30 cellular contexts compared by ENCODE assay signal in genomic region chrX:15576019-15576418, GRCh38. TPM values are rescaled to one million over a fixed set of nuclear protein-coding genes. Genes with fewer than 3 reads are reported as not detected.
DNase-seq lines count a peak whose midpoint lies in the region; ATAC-seq and TF ChIP-seq lines count a peak whose summit lies in the region.
"Had no signal": no experiment of that assay in that cellular context is flagged by ENCODE, and none has a peak within 500 bp of the region (broad histone marks: within the 10 kb centered on the region; RNA-seq: fewer than 3 reads in every experiment).

No MANE protein-coding gene starts in this region.

- H3K27ac ChIP-seq in ACC112 (ENCODE audit: low read depth, low read length) (no peak overlapping the region), adrenal gland (no peak overlapping the region)
- H3K27ac ChIP-seq: coronary artery, left ventricle myocardium inferior, right lobe of liver, thoracic aorta, uterus had no signal

- H3K4me1 Mint-ChIP-seq in nephron (peaks cover 28% of the 10 kb centered on the region), chondrocyte (ENCODE audit: low read depth) (no peaks in the 10 kb centered on the region)
- H3K4me1 Mint-ChIP-seq: activated naive CD4-positive, alpha-beta T cell treated with anti-CD3 and anti-CD28 coated beads, Interleukin-2, amount 50 U/mL, for 24 hours had no signal

- no peaks in the 10 kb centered on the region for H3K79me2 ChIP-seq in ACC112 (ENCODE audit: control insufficient read depth, insufficient read depth, low read length, unreplicated experiment)

- intact Hi-C loops in adrenal gland (cut with DNase I), result no loop called here

- DNase-seq in LNCaP clone FGC (ENCODE audit: low read depth), result peak; percentile 17
- DNase-seq in astrocyte of the hippocampus (ENCODE audit: low read depth, low spot score), result peak; percentile 33
- DNase-seq in adrenal gland, result no peak
- DNase-seq in chondrocyte (ENCODE audit: low spot score), result no peak
- no peak for DNase-seq in NCI-H510A (lab: John Stamatoyannopoulos, UW)
- DNase-seq: activated CD8-positive, alpha-beta T cell treated with anti-CD3 and anti-CD28 coated beads for 36 hours; effector memory CD4-positive, alpha-beta T cell; glutamatergic neuron; H7; left ventricle myocardium inferior; NCI-H1092 treated with DMSO at 0.1 percent for 48 hours; NCI-H187; NCI-H526; right lobe of liver; Right ventricle myocardium superior; stimulated activated CD8-positive, alpha-beta memory T cell treated with anti-CD3 and anti-CD28 coated beads, Interleukin-4, amount 100 ng/mL, for 48 hours; T-helper 2 cell; uterus had no signal

- no peaks in the 10 kb centered on the region for H3K9me3 Mint-ChIP-seq in nephron
- H3K9me3 Mint-ChIP-seq in chondrocyte (ENCODE audit: low read depth), result no peaks in the 10 kb centered on the region
- H3K9me3 Mint-ChIP-seq: activated CD8-positive, alpha-beta T cell treated with anti-CD3 and anti-CD28 coated beads for 36 hours; activated naive CD4-positive, alpha-beta T cell treated with anti-CD3 and anti-CD28 coated beads, Interleukin-2, amount 50 U/mL, for 24 hours; stimulated activated naive CD8-positive, alpha-beta T cell treated with anti-CD3 and anti-CD28 coated beads, Interleukin-15, Interleukin-2, amounts not matched to agents 100 ng/mL and 50 ng/mL, for 24 hours had no signal

- H3K36me3 ChIP-seq in ACC112 (ENCODE audit: insufficient read depth, low read length) (no peaks in the 10 kb centered on the region), adrenal gland (replicated peaks in 1 of 2) (no peaks in the 10 kb centered on the region)
- H3K36me3 ChIP-seq: left ventricle myocardium inferior, right lobe of liver, thoracic aorta, uterus had no signal

- peak overlapping the region in 2 of 3 experiments; percentile 1 to 43 for H3K27ac Mint-ChIP-seq in nephron
- H3K27ac Mint-ChIP-seq in chondrocyte (ENCODE audit: unreplicated experiment), result no peak overlapping the region
- H3K27ac Mint-ChIP-seq: activated CD8-positive, alpha-beta T cell treated with anti-CD3 and anti-CD28 coated beads for 36 hours; activated naive CD4-positive, alpha-beta T cell treated with anti-CD3 and anti-CD28 coated beads, Interleukin-2, amount 50 U/mL, for 24 hours; progenitor cell of endocrine pancreas; stimulated activated naive CD8-positive, alpha-beta T cell treated with anti-CD3 and anti-CD28 coated beads, Interleukin-15, Interleukin-2, amounts not matched to agents 100 ng/mL and 50 ng/mL, for 24 hours had no signal

- H3K4me3 ChIP-seq in ACC112 (ENCODE audit: low read depth, low read length), result no peak overlapping the region
- H3K4me3 ChIP-seq in LNCaP clone FGC (ENCODE audit: low read depth, low read length), result no peak overlapping the region
- H3K4me3 ChIP-seq in adrenal gland, result no peak overlapping the region
- H3K4me3 ChIP-seq: coronary artery, left ventricle myocardium inferior, right lobe of liver, thoracic aorta, uterus had no signal

- ATAC-seq in HG03378 (IDR thresholded peaks at IDR 0.05; ENCODE audit: unreplicated experiment), result no peak
- ATAC-seq: activated CD8-positive, alpha-beta T cell treated with anti-CD3 and anti-CD28 coated beads for 36 hours; right lobe of liver had no signal

- H3K27me3 Mint-ChIP-seq in nephron (ENCODE audit: low read depth) (no peaks in the 10 kb centered on the region), chondrocyte (ENCODE audit: low read depth) (peaks cover 12% of the 10 kb centered on the region)
- H3K27me3 Mint-ChIP-seq: progenitor cell of endocrine pancreas had no signal

- TF ChIP-seq CTCF in LNCaP clone FGC (IDR thresholded peaks at IDR 0.05; ENCODE audit: control insufficient read depth, extremely low read depth, insufficient read depth) (no peak), nephron (IDR thresholded peaks at IDR 0.05; ENCODE audit: unreplicated experiment in 3 of 3) (no peak), adrenal gland (IDR thresholded peaks at IDR 0.05) (no peak), chondrocyte (IDR thresholded peaks at IDR 0.05) (no peak)

- no peaks in the 10 kb centered on the region for H3K36me3 Mint-ChIP-seq in nephron (ENCODE audit: low read depth)
- no peaks in the 10 kb centered on the region for H3K36me3 Mint-ChIP-seq in chondrocyte (ENCODE audit: low read depth)
- H3K36me3 Mint-ChIP-seq: activated naive CD4-positive, alpha-beta T cell treated with anti-CD3 and anti-CD28 coated beads, Interleukin-2, amount 50 U/mL, for 24 hours had no signal

- 37 to 65% (median 52%) methylated on average over 1 of the region's 1 CpG for WGBS in adrenal gland, 4 donors

- peak overlapping the region; percentile 38 for H2AFZ ChIP-seq in ACC112 (ENCODE audit: low read length, unreplicated experiment)

- peaks cover 10% of the 10 kb centered on the region; the same call in 1 of the 2 replicates for H3K27me3 ChIP-seq in ACC112 (ENCODE audit: insufficient read depth, low read length)
- peaks cover 13% of the 10 kb centered on the region for H3K27me3 ChIP-seq in adrenal gland
- H3K27me3 ChIP-seq: right lobe of liver had no signal

- H3K4me1 ChIP-seq in ACC112 (ENCODE audit: control insufficient read depth, insufficient read depth, low read length, unreplicated experiment) (no peaks in the 10 kb centered on the region), adrenal gland (replicated peaks in 1 of 2) (no peaks in the 10 kb centered on the region)
- H3K4me1 ChIP-seq: right lobe of liver, uterus had no signal

- H3K9me3 ChIP-seq in adrenal gland (replicated peaks in 1 of 3), result no peaks in the 10 kb centered on the region
- H3K9me3 ChIP-seq: left ventricle myocardium inferior, right lobe of liver, thoracic aorta, uterus had no signal

- TF ChIP-seq POLR2A in adrenal gland (IDR thresholded peaks at IDR 0.05), result no peak

- H3K4me3 Mint-ChIP-seq in nephron, result no peak overlapping the region
- no peak overlapping the region for H3K4me3 Mint-ChIP-seq in chondrocyte (ENCODE audit: unreplicated experiment)
- H3K4me3 Mint-ChIP-seq: activated CD8-positive, alpha-beta T cell treated with anti-CD3 and anti-CD28 coated beads for 36 hours; activated naive CD4-positive, alpha-beta T cell treated with anti-CD3 and anti-CD28 coated beads, Interleukin-2, amount 50 U/mL, for 24 hours; stimulated activated naive CD8-positive, alpha-beta T cell treated with anti-CD3 and anti-CD28 coated beads, Interleukin-15, Interleukin-2, amounts not matched to agents 100 ng/mL and 50 ng/mL, for 24 hours had no signal

RNA-seq across cellular contexts. Expression of gene ACE2, which starts 24.7 kb away (rescaled TPM):
- total RNA-seq in adrenal gland (1 to 10 TPM in 3 of 8 donors, under 1 TPM in 5; 0.35 to 3.9 (median 0.73) TPM), chondrocyte (not detected in 3 replicates)
- polyA plus RNA-seq in adrenal gland, result 1 to 10 TPM in 1 of 3 donors, under 1 TPM in 2; 0.56 to 1.1 (median 0.64) TPM
- total RNA-seq: activated CD8-positive, alpha-beta T cell treated with anti-CD3 and anti-CD28 coated beads for 36 hours; fibroblast of villous mesenchyme; G401; myocyte had no signal
- polyA plus RNA-seq: BJ had no signal

Comparison
In these comparisons a context has a peak if more than half of its experiments do, and no peak if none do; other contexts are left out.
1. DNase-seq: peak in LNCaP clone FGC (single experiment) and astrocyte of the hippocampus (single experiment); none in adrenal gland (0 of 7), chondrocyte (single experiment) and NCI-H510A (single experiment).